ENCODE assay signal across 8 cellular contexts in genomic region chr11:108117746-108118371, GRCh38. TPM values are rescaled to one million over a fixed set of nuclear protein-coding genes. Genes with fewer than 3 reads are reported as not detected.
DNase-seq lines count a peak whose midpoint lies in the region; ATAC-seq and TF ChIP-seq lines count a peak whose summit lies in the region.

No MANE protein-coding gene starts in this region.

- no peaks in the 10 kb centered on the region for H4K20me1 ChIP-seq in GM23338 (replicated peaks; ENCODE audit: insufficient read depth)

- no peak overlapping the region for H3K27ac ChIP-seq in GM23338 (ENCODE audit: low read depth)
- no peak overlapping the region for H3K27ac ChIP-seq in dorsolateral prefrontal cortex
- H3K27ac ChIP-seq in psoas muscle: peak overlapping the region; percentile 19

- no peak overlapping the region for H2AFZ ChIP-seq in GM23338

- H3K27me3 Mint-ChIP-seq in GM23338 (ENCODE audit: insufficient read depth, low read depth, poor library complexity): peaks cover 4% of the 10 kb centered on the region

- H3K4me1 Mint-ChIP-seq in GM23338: peaks cover 17% of the 10 kb centered on the region

- no peaks in the 10 kb centered on the region for H3K36me3 Mint-ChIP-seq in GM23338 (ENCODE audit: low read depth)

- H3F3A ChIP-seq in GM23338 (replicated peaks; ENCODE audit: low read depth): no peaks in the 10 kb centered on the region

- H3K79me2 ChIP-seq in GM23338 (replicated peaks; ENCODE audit: insufficient read depth): no peaks in the 10 kb centered on the region

- H3K9me2 ChIP-seq in GM23338 (ENCODE audit: insufficient read depth): no peaks in the 10 kb centered on the region

- no peaks in the 10 kb centered on the region for H3K36me3 ChIP-seq in GM23338 (ENCODE audit: insufficient read depth)
- H3K36me3 ChIP-seq in psoas muscle (ENCODE audit: insufficient read depth in 1 of 2, low read depth in 1 of 2): no peaks in the 10 kb centered on the region

- H3K27ac Mint-ChIP-seq in GM23338: no peak overlapping the region

- H3K4me3 ChIP-seq in GM23338: no peak overlapping the region
- H3K4me3 ChIP-seq in dorsolateral prefrontal cortex: no peak overlapping the region
- no peak overlapping the region for H3K4me3 ChIP-seq in psoas muscle

- H3K9me3 ChIP-seq in psoas muscle: no peaks in the 10 kb centered on the region

- peak; percentile 66 to 84 for TF ChIP-seq CTCF in GM23338 (conservative IDR thresholded peaks at IDR 0.05; ENCODE audit: low read depth in 2 of 2)
- TF ChIP-seq CTCF in dorsolateral prefrontal cortex (IDR thresholded peaks at IDR 0.05 in 54 of 56, conservative IDR thresholded peaks at IDR 0.05 in 2 of 56; ENCODE audit: low read depth in 1 of 56, partially characterized antibody in 56 of 56): peak; percentile 28 to 80 (median 59)
- peak; percentile 61 for TF ChIP-seq CTCF in psoas muscle (IDR thresholded peaks at IDR 0.05)

- peak; percentile 42 for DNase-seq in AG20443 (ENCODE audit: low spot score)
- peak; percentile 62 for DNase-seq in GM23338 (ENCODE audit: low spot score)
- DNase-seq in NCI-H774 (lab: John Stamatoyannopoulos, UW): peak; percentile 2
- no peak for DNase-seq in dorsolateral prefrontal cortex
- no peak for DNase-seq in psoas muscle
- no peak for DNase-seq in activated effector memory CD4-positive, alpha-beta T cell treated with Interleukin-2 at 50 U/mL for 16 hours

- H3K9me3 Mint-ChIP-seq in GM23338: no peaks in the 10 kb centered on the region

- intact Hi-C loops in dorsolateral prefrontal cortex (cut with DNase I): loop anchor here in 1 of 2 donors (5.0 kb wide), 2 partner anchors 111 to 529 kb away; partner anchors contain the start of gene CUL5
- intact Hi-C loops in psoas muscle (cut with DNase I): loop anchor here (5.0 to 10.0 kb wide), 2 partner anchors 103 to 106 kb away; no protein-coding TSS in a partner anchor

- no peak overlapping the region for H3K4me2 ChIP-seq in GM23338

- no peak for ATAC-seq in GM23338
- ATAC-seq in psoas muscle: no peak
- ATAC-seq in HG02642 (IDR thresholded peaks at IDR 0.05; ENCODE audit: poor library complexity, unreplicated experiment): no peak
- ATAC-seq in HG03460 (IDR thresholded peaks at IDR 0.05; ENCODE audit: unreplicated experiment): no peak

- peaks cover 6% of the 10 kb centered on the region; the same call in 1 of the 2 replicates for H3K4me1 ChIP-seq in GM23338 (ENCODE audit: insufficient read depth)
- H3K4me1 ChIP-seq in psoas muscle: peaks cover 33% of the 10 kb centered on the region

- H3K27me3 ChIP-seq in GM23338 (ENCODE audit: insufficient read depth) (peaks cover 12% of the 10 kb centered on the region), dorsolateral prefrontal cortex (no peaks in the 10 kb centered on the region), psoas muscle (ENCODE audit: insufficient read depth in 3 of 3, low read length in 2 of 3) (no peaks in the 10 kb centered on the region)

- no peak overlapping the region for H3K4me3 Mint-ChIP-seq in GM23338

TF ChIP-seq in GM23338, 12 proteins besides CTCF, POLR2A, EP300 and RAD21 (continues in another document):
- TF ChIP-seq STAT1 (IDR thresholded peaks at IDR 0.05; ENCODE audit: unreplicated experiment) (no peak), NANOG (IDR thresholded peaks at IDR 0.05; ENCODE audit: borderline replicate concordance) (no peak), EZH2phosphoT487 (IDR thresholded peaks at IDR 0.05; ENCODE audit: unreplicated experiment) (no peak), POLR2AphosphoS5 (IDR thresholded peaks at IDR 0.05; ENCODE audit: low read depth) (no peak), ZNF114 (CRISPR knock-in tag; IDR thresholded peaks at IDR 0.05) (no peak), ZNF462 (CRISPR knock-in tag; IDR thresholded peaks at IDR 0.05) (no peak), JUNB (IDR thresholded peaks at IDR 0.05; ENCODE audit: unreplicated experiment) (no peak), REST (IDR thresholded peaks at IDR 0.05; ENCODE audit: unreplicated experiment) (no peak), ZNF331 (CRISPR knock-in tag; IDR thresholded peaks at IDR 0.05; ENCODE audit: low read depth) (no peak), EZH2 (IDR thresholded peaks at IDR 0.05; ENCODE audit: low read depth, unreplicated experiment) (no peak)

RNA-seq across cellular contexts. Expression of gene ACAT1, which starts 3.5 kb away (rescaled TPM):
- 53.6 and 128 TPM in 2 replicates for total RNA-seq in GM23338 (2014; rRNA removed; shearing (Covaris generic))
- polyA plus RNA-seq in GM23338 (2016; fragmentation: Nextera tagmentation; extraction: Ambion mirVana): 41.9 and 43.9 TPM in 2 replicates
- 10 to 100 TPM; 44.7 to 96.1 (median 72.4) TPM for total RNA-seq in dorsolateral prefrontal cortex
- total RNA-seq in psoas muscle: 100 to 1,000 TPM; 156 to 263 (median 208) TPM
- polyA plus RNA-seq in psoas muscle: 100 to 1,000 TPM; 141 to 246 (median 162) TPM

Comparison
In these comparisons a context has a peak if more than half of its experiments do, and no peak if none do; other contexts are left out.
1. DNase-seq: peak in AG20443 (single experiment), GM23338 (single experiment) and NCI-H774 (single experiment); none in dorsolateral prefrontal cortex (0 of 10), psoas muscle (0 of 2) and activated effector memory CD4-positive, alpha-beta T cell treated with Interleukin-2 at 50 U/mL for 16 hours (single experiment).
2. Peak in every context shown above with its lines, with median percentiles within 50 percentile points of each other: CTCF ChIP-seq.